1 cellular context compared by ENCODE assay signal in the genomic region with DNA sequence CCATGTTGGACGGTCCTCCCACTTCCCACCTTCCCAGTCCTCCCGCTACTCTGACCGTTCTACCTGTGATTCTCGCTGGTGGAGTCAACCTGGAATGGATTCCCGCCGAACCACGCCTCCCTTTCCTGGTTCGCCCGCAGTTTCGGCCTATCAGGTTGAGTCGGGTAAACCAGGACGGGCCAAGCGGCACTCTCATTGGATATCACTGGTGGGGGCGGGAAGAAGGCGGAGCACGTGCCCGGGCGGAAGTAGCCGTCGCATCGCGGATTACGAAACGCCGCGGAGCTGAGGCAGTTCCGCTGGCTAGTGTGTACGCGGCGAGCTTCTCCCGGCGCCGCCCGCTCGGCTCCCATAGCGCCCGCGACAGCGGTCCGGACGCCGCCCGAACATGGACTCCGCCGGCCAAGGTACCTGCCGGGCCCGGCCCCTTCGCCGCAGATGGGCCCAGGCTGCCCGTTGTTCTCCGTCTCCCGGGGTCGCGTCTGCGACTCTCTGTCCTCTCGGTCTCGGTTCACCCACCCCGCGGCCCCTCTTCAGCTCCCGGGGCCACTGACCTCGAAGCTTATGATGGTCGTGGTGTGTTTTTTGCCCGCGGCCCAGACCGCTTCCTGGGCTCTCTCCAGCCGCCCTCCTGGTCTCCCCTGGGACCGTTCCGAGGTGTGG.
TF ChIP-seq lines count a peak whose summit lies in the region.

A gene (plus strand): TSS at position 293 of the 663 bp plus-strand sequence. CDS start 96 bp downstream, at position 389.

TF ChIP-seq in HepG2, 621 proteins besides CTCF, POLR2A, EP300 and RAD21 (continued from another document and continues in another):
- TF ChIP-seq PCBP1 (IDR thresholded peaks at IDR 0.05; ENCODE audit: borderline replicate concordance, low read depth, low read length) (peak; percentile 94; the same call in 1 of the 2 replicates), FIP1L1 (IDR thresholded peaks at IDR 0.05; ENCODE audit: borderline replicate concordance, insufficient read depth, low read depth, low read length) (no peak), ZNF256 (CRISPR knock-in tag; conservative IDR thresholded peaks at IDR 0.05) (peak; percentile 35; the same call in 1 of the 2 replicates), RARG (CRISPR knock-in tag; IDR thresholded peaks at IDR 0.05; ENCODE audit: low read depth) (no peak), XBP1 (CRISPR knock-in tag; IDR thresholded peaks at IDR 0.05) (0 out of 2 replicates have a peak, but pooled peaks have one; percentile 57), PTBP1 (IDR thresholded peaks at IDR 0.05; ENCODE audit: low read depth, low read length, poor library complexity, severe bottlenecking) (no peak), ZNF33A (CRISPR knock-in tag; IDR thresholded peaks at IDR 0.05; ENCODE audit: borderline replicate concordance) (no peak; the same call in 1 of the 2 replicates), RFX1 (IDR thresholded peaks at IDR 0.05) (no peak; the same call in 1 of the 2 replicates), SCMH1 (CRISPR knock-in tag; IDR thresholded peaks at IDR 0.05; ENCODE audit: borderline replicate concordance) (no peak), ZMAT3 (CRISPR knock-in tag; conservative IDR thresholded peaks at IDR 0.05) (peak; percentile 99), NFIB (CRISPR knock-in tag; IDR thresholded peaks at IDR 0.05; ENCODE audit: borderline replicate concordance) (no peak), ZNF263 (CRISPR knock-in tag; IDR thresholded peaks at IDR 0.05) (peak; percentile 100), ZNF383 (CRISPR knock-in tag; IDR thresholded peaks at IDR 0.05; ENCODE audit: borderline replicate concordance) (no peak), ZNF781 (CRISPR knock-in tag; IDR thresholded peaks at IDR 0.05; ENCODE audit: borderline replicate concordance, not compliant biosample characterization) (peak; percentile 84), TMF1 (CRISPR knock-in tag; IDR thresholded peaks at IDR 0.05; ENCODE audit: low read depth) (peak; percentile 97), ZNF7 (CRISPR knock-in tag; IDR thresholded peaks at IDR 0.05) (no peak; the same call in 1 of the 2 replicates), XRCC5 (optimal IDR thresholded peaks at IDR 0.05; ENCODE audit: low read length) (peak; percentile 76), ZBTB20 (CRISPR knock-in tag; IDR thresholded peaks at IDR 0.05; ENCODE audit: borderline replicate concordance, low read depth) (peak; percentile 98), ISL2 (CRISPR knock-in tag; IDR thresholded peaks at IDR 0.05) (peak; percentile 88), ZNF354B (CRISPR knock-in tag; IDR thresholded peaks at IDR 0.05) (peak; percentile 98), ZNF703 (CRISPR knock-in tag; IDR thresholded peaks at IDR 0.05; ENCODE audit: borderline replicate concordance) (peak; percentile 90; the same call in 1 of the 2 replicates), NCOR1 (IDR thresholded peaks at IDR 0.05; ENCODE audit: borderline replicate concordance, low read length) (no peak; the same call in none of the 2 replicates), ARNT2 (CRISPR knock-in tag; IDR thresholded peaks at IDR 0.05; ENCODE audit: low read depth) (peak; percentile 99), WIZ (CRISPR knock-in tag; IDR thresholded peaks at IDR 0.05) (peak; percentile 95), HOXD1 (CRISPR knock-in tag; IDR thresholded peaks at IDR 0.05) (peak; percentile 82), SYNCRIP (IDR thresholded peaks at IDR 0.05; ENCODE audit: insufficient read depth, low read depth, low read length) (no peak), ZNF207 (IDR thresholded peaks at IDR 0.05; ENCODE audit: borderline replicate concordance) (no peak), ZNF234 (CRISPR knock-in tag; conservative IDR thresholded peaks at IDR 0.05) (peak; percentile 97), ZNF460 (CRISPR knock-in tag; IDR thresholded peaks at IDR 0.05; ENCODE audit: borderline replicate concordance) (no peak), ZNF382 (CRISPR knock-in tag; IDR thresholded peaks at IDR 0.05; ENCODE audit: borderline replicate concordance) (no peak), ZNF143 (CRISPR knock-in tag; IDR thresholded peaks at IDR 0.05) (peak; percentile 81), ARHGAP35 (CRISPR knock-in tag; IDR thresholded peaks at IDR 0.05; ENCODE audit: borderline replicate concordance) (peak; percentile 39), ZSCAN22 (CRISPR knock-in tag; IDR thresholded peaks at IDR 0.05) (no peak), ZNF317 (CRISPR knock-in tag; IDR thresholded peaks at IDR 0.05) (peak; percentile 72; the same call in 1 of the 2 replicates), PITX1 (CRISPR knock-in tag; IDR thresholded peaks at IDR 0.05) (peak; percentile 98), ZEB1 (IDR thresholded peaks at IDR 0.05; ENCODE audit: insufficient replicate concordance, low read depth) (peak; percentile 70), ZNF333 (CRISPR knock-in tag; IDR thresholded peaks at IDR 0.05; ENCODE audit: borderline replicate concordance) (peak; percentile 19; the same call in 1 of the 2 replicates), ARID2 (CRISPR knock-in tag; IDR thresholded peaks at IDR 0.05; ENCODE audit: borderline replicate concordance) (peak; percentile 98), ZNF83 (CRISPR knock-in tag; IDR thresholded peaks at IDR 0.05; ENCODE audit: borderline replicate concordance) (peak; percentile 87; the same call in 1 of the 2 replicates)
- TF ChIP-seq, protein P1, sequence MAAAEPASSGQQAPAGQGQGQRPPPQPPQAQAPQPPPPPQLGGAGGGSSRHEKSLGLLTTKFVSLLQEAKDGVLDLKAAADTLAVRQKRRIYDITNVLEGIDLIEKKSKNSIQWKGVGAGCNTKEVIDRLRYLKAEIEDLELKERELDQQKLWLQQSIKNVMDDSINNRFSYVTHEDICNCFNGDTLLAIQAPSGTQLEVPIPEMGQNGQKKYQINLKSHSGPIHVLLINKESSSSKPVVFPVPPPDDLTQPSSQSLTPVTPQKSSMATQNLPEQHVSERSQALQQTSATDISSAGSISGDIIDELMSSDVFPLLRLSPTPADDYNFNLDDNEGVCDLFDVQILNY (CRISPR knock-in tag; conservative IDR thresholded peaks at IDR 0.05) = peak; percentile 94
- TF ChIP-seq, protein P2, sequence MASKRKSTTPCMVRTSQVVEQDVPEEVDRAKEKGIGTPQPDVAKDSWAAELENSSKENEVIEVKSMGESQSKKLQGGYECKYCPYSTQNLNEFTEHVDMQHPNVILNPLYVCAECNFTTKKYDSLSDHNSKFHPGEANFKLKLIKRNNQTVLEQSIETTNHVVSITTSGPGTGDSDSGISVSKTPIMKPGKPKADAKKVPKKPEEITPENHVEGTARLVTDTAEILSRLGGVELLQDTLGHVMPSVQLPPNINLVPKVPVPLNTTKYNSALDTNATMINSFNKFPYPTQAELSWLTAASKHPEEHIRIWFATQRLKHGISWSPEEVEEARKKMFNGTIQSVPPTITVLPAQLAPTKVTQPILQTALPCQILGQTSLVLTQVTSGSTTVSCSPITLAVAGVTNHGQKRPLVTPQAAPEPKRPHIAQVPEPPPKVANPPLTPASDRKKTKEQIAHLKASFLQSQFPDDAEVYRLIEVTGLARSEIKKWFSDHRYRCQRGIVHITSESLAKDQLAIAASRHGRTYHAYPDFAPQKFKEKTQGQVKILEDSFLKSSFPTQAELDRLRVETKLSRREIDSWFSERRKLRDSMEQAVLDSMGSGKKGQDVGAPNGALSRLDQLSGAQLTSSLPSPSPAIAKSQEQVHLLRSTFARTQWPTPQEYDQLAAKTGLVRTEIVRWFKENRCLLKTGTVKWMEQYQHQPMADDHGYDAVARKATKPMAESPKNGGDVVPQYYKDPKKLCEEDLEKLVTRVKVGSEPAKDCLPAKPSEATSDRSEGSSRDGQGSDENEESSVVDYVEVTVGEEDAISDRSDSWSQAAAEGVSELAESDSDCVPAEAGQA (IDR thresholded peaks at IDR 0.05; ENCODE audit: low read depth) = peak; percentile 99
- TF ChIP-seq, protein P2 (CRISPR knock-in tag; IDR thresholded peaks at IDR 0.05; ENCODE audit: borderline replicate concordance) = peak; percentile 69
- TF ChIP-seq, protein P3, sequence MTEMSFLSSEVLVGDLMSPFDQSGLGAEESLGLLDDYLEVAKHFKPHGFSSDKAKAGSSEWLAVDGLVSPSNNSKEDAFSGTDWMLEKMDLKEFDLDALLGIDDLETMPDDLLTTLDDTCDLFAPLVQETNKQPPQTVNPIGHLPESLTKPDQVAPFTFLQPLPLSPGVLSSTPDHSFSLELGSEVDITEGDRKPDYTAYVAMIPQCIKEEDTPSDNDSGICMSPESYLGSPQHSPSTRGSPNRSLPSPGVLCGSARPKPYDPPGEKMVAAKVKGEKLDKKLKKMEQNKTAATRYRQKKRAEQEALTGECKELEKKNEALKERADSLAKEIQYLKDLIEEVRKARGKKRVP (CRISPR knock-in tag; IDR thresholded peaks at IDR 0.05) = peak in 1 of 2 experiments; percentile 90; a peak in 2 of 4 replicates
- TF ChIP-seq, protein P4, sequence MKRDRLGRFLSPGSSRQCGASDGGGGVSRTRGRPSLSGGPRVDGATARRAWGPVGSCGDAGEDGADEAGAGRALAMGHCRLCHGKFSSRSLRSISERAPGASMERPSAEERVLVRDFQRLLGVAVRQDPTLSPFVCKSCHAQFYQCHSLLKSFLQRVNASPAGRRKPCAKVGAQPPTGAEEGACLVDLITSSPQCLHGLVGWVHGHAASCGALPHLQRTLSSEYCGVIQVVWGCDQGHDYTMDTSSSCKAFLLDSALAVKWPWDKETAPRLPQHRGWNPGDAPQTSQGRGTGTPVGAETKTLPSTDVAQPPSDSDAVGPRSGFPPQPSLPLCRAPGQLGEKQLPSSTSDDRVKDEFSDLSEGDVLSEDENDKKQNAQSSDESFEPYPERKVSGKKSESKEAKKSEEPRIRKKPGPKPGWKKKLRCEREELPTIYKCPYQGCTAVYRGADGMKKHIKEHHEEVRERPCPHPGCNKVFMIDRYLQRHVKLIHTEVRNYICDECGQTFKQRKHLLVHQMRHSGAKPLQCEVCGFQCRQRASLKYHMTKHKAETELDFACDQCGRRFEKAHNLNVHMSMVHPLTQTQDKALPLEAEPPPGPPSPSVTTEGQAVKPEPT (CRISPR knock-in tag; IDR thresholded peaks at IDR 0.05; ENCODE audit: low read depth) = 0 out of 2 replicates have a peak, but pooled peaks have one; percentile 33
- TF ChIP-seq, protein P5, sequence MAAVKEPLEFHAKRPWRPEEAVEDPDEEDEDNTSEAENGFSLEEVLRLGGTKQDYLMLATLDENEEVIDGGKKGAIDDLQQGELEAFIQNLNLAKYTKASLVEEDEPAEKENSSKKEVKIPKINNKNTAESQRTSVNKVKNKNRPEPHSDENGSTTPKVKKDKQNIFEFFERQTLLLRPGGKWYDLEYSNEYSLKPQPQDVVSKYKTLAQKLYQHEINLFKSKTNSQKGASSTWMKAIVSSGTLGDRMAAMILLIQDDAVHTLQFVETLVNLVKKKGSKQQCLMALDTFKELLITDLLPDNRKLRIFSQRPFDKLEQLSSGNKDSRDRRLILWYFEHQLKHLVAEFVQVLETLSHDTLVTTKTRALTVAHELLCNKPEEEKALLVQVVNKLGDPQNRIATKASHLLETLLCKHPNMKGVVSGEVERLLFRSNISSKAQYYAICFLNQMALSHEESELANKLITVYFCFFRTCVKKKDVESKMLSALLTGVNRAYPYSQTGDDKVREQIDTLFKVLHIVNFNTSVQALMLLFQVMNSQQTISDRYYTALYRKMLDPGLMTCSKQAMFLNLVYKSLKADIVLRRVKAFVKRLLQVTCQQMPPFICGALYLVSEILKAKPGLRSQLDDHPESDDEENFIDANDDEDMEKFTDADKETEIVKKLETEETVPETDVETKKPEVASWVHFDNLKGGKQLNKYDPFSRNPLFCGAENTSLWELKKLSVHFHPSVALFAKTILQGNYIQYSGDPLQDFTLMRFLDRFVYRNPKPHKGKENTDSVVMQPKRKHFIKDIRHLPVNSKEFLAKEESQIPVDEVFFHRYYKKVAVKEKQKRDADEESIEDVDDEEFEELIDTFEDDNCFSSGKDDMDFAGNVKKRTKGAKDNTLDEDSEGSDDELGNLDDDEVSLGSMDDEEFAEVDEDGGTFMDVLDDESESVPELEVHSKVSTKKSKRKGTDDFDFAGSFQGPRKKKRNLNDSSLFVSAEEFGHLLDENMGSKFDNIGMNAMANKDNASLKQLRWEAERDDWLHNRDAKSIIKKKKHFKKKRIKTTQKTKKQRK (IDR thresholded peaks at IDR 0.05; ENCODE audit: low read length) = no peak
- TF ChIP-seq, protein P6, sequence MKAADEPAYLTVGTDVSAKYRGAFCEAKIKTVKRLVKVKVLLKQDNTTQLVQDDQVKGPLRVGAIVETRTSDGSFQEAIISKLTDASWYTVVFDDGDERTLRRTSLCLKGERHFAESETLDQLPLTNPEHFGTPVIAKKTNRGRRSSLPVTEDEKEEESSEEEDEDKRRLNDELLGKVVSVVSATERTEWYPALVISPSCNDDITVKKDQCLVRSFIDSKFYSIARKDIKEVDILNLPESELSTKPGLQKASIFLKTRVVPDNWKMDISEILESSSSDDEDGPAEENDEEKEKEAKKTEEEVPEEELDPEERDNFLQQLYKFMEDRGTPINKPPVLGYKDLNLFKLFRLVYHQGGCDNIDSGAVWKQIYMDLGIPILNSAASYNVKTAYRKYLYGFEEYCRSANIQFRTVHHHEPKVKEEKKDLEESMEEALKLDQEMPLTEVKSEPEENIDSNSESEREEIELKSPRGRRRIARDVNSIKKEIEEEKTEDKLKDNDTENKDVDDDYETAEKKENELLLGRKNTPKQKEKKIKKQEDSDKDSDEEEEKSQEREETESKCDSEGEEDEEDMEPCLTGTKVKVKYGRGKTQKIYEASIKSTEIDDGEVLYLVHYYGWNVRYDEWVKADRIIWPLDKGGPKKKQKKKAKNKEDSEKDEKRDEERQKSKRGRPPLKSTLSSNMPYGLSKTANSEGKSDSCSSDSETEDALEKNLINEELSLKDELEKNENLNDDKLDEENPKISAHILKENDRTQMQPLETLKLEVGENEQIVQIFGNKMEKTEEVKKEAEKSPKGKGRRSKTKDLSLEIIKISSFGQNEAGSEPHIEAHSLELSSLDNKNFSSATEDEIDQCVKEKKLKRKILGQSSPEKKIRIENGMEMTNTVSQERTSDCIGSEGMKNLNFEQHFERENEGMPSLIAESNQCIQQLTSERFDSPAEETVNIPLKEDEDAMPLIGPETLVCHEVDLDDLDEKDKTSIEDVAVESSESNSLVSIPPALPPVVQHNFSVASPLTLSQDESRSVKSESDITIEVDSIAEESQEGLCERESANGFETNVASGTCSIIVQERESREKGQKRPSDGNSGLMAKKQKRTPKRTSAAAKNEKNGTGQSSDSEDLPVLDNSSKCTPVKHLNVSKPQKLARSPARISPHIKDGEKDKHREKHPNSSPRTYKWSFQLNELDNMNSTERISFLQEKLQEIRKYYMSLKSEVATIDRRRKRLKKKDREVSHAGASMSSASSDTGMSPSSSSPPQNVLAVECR (CRISPR knock-in tag; IDR thresholded peaks at IDR 0.05; ENCODE audit: borderline replicate concordance) = peak; percentile 99
